Comparison of ENCODE assay signal across 15 cellular contexts in genomic region chr21:18832081-18832670, GRCh38.
"Had no signal": no experiment of that assay in that cellular context is flagged by ENCODE, and none has a peak within 500 bp of the region (broad histone marks: within the 10 kb centered on the region; RNA-seq: fewer than 3 reads in every experiment).

No MANE protein-coding gene starts in this region.

- H3K36me3 Mint-ChIP-seq: activated naive CD8-positive, alpha-beta T cell treated with anti-CD3 and anti-CD28 coated beads, Interleukin-2, amount 10 ng/mL, durations not matched to agents 7 days and 5 days; naive thymus-derived CD8-positive, alpha-beta T cell; stimulated activated effector memory CD8-positive, alpha-beta T cell treated with anti-CD3 and anti-CD28 coated beads, Interleukin-12 subunit alpha, Interleukin-12 subunit beta, amount 100 ng/mL, for 72 hours had no signal

- H3K27ac ChIP-seq: neutrophil, skin epidermis, tibial nerve had no signal

- H3K9me3 ChIP-seq: neutrophil, tibial nerve had no signal

- H3K4me1 Mint-ChIP-seq: activated naive CD8-positive, alpha-beta T cell treated with anti-CD3 and anti-CD28 coated beads, Interleukin-2, amount 10 ng/mL, durations not matched to agents 7 days and 5 days; naive thymus-derived CD8-positive, alpha-beta T cell; stimulated activated effector memory CD8-positive, alpha-beta T cell treated with anti-CD3 and anti-CD28 coated beads, Interleukin-12 subunit alpha, Interleukin-12 subunit beta, amount 100 ng/mL, for 72 hours had no signal

- ATAC-seq: activated T-cell treated with anti-CD3 and anti-CD28 coated beads, Interleukin-2, amount 50 U/mL, for 4 hours; naive thymus-derived CD8-positive, alpha-beta T cell; stimulated activated effector memory CD8-positive, alpha-beta T cell treated with anti-CD3 and anti-CD28 coated beads, Interleukin-12 subunit alpha, Interleukin-12 subunit beta, amount 100 ng/mL, for 72 hours had no signal

- DNase-seq: activated CD4-positive, alpha-beta T cell treated with anti-CD3 and anti-CD28 coated beads, Interleukin-2, amount 50 U/mL, for 4 hours; activated CD4-positive, CD25-positive, alpha-beta regulatory T cell treated with anti-CD3 and anti-CD28 coated beads, Interleukin-2, amount 50 U/mL, for 72 hours; activated gamma-delta T cell treated with Interleukin-2 at 50 U/mL for 16 hours; activated naive CD8-positive, alpha-beta T cell treated with anti-CD3 and anti-CD28 coated beads, Interleukin-2, amount 10 ng/mL, durations not matched to agents 7 days and 5 days; activated T-cell treated with anti-CD3 and anti-CD28 coated beads, Interleukin-2, amount 50 U/mL, for 4 hours; anterior cingulate cortex; cortex of kidney; effector memory CD4-positive, alpha-beta T cell; hypothalamus; naive thymus-derived CD8-positive, alpha-beta T cell; retina had no signal

- H3K4me3 Mint-ChIP-seq: activated naive CD8-positive, alpha-beta T cell treated with anti-CD3 and anti-CD28 coated beads, Interleukin-2, amount 10 ng/mL, durations not matched to agents 7 days and 5 days; activated T-cell treated with anti-CD3 and anti-CD28 coated beads, Interleukin-2, amount 50 U/mL, for 4 hours; naive thymus-derived CD8-positive, alpha-beta T cell; stimulated activated effector memory CD8-positive, alpha-beta T cell treated with anti-CD3 and anti-CD28 coated beads, Interleukin-12 subunit alpha, Interleukin-12 subunit beta, amount 100 ng/mL, for 72 hours had no signal

- H3K27me3 Mint-ChIP-seq: activated naive CD8-positive, alpha-beta T cell treated with anti-CD3 and anti-CD28 coated beads, Interleukin-2, amount 10 ng/mL, durations not matched to agents 7 days and 5 days; naive thymus-derived CD8-positive, alpha-beta T cell had no signal

- H3K27me3 ChIP-seq: neutrophil, tibial nerve had no signal

- H3K27ac Mint-ChIP-seq: activated naive CD8-positive, alpha-beta T cell treated with anti-CD3 and anti-CD28 coated beads, Interleukin-2, amount 10 ng/mL, durations not matched to agents 7 days and 5 days; naive thymus-derived CD8-positive, alpha-beta T cell; stimulated activated effector memory CD8-positive, alpha-beta T cell treated with anti-CD3 and anti-CD28 coated beads, Interleukin-12 subunit alpha, Interleukin-12 subunit beta, amount 100 ng/mL, for 72 hours had no signal

- H3K36me3 ChIP-seq: neutrophil, tibial nerve had no signal

- H3K4me3 ChIP-seq: skin epidermis, tibial nerve had no signal
